In the genomic region with DNA sequence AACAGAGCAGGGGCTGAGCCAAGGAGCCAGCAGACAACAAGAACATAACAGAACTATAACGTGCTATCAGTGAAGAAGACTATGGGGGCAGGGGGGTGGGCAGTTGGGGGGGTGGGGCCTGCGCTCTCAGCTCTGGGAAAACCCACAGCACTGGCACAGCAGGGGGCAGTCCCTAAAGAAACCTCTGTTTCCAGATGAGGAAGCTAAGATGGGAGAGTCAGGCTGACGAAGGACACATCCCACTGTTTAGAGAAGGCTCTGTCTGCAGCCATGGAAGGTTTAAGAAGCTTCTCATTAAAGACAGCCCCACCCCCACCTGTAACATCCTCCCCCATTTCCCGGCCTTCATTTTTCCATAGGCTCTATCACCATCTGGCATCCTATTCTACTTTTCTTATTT, we compare ENCODE assay signal across 19 cellular contexts.
"Had no signal": no experiment of that assay in that cellular context is flagged by ENCODE, and none has a peak within 500 bp of the region (broad histone marks: within the 10 kb centered on the region; RNA-seq: fewer than 3 reads in every experiment).

No MANE protein-coding gene starts in this region.

- DNase-seq: activated CD4-positive, alpha-beta memory T cell treated with anti-CD3 and anti-CD28 coated beads, Interleukin-2, amount 10 ng/mL, durations not matched to agents 7 days and 5 days; activated CD4-positive, alpha-beta T cell treated with anti-CD3 and anti-CD28 coated beads, Interleukin-2, amount 10 ng/mL, durations not matched to agents 24 days and 14 days; activated effector memory CD4-positive, alpha-beta T cell treated with anti-CD3 and anti-CD28 coated beads, Interleukin-2, amount 50 U/mL, for 16 hours; activated naive CD4-positive, alpha-beta T cell treated with anti-CD3 and anti-CD28 coated beads, Interleukin-2, amount 50 U/mL, for 16 hours; activated T-cell treated with anti-CD3 and anti-CD28 coated beads, Interleukin-2, amount 50 U/mL, for 72 hours; aorta; effector CD4-positive, alpha-beta T cell; foreskin fibroblast; heart right ventricle; lower lobe of right lung; naive B cell; stimulated activated CD4-positive, alpha-beta T cell treated with anti-CD3 and anti-CD28 coated beads, Interleukin-4, amount 100 ng/mL, for 1 hour; stimulated activated naive CD4-positive, alpha-beta T cell treated with Interleukin-2 at 50 U/mL for 16 hours; tibial artery had no signal

- H3K27ac Mint-ChIP-seq: activated CD4-positive, alpha-beta memory T cell treated with anti-CD3 and anti-CD28 coated beads, Interleukin-2, amount 10 ng/mL, durations not matched to agents 7 days and 5 days; activated CD4-positive, alpha-beta T cell treated with anti-CD3 and anti-CD28 coated beads, Interleukin-2, amount 10 ng/mL, durations not matched to agents 24 days and 14 days; activated T-cell treated with anti-CD3 and anti-CD28 coated beads, Interleukin-2, amount 50 U/mL, for 72 hours; brain; dendritic cell treated with granulocyte-macrophage colony-stimulating factor and Interleukin-4, amounts not matched to agents 40 ng/mL and 50 ng/mL, for 4 days; T-helper 1 cell treated with Interleukin-12 subunit alpha and Interleukin-12 subunit beta and Interleukin-4 antibody, amounts not matched to agents 30 μg/mL and 1 μg/mL, for 36 hours had no signal

- ATAC-seq: activated CD4-positive, CD25-positive, alpha-beta regulatory T cell treated with anti-CD3 and anti-CD28 coated beads, Interleukin-2, amount 50 U/mL, for 24 hours; activated T-cell treated with anti-CD3 and anti-CD28 coated beads, Interleukin-2, amount 50 U/mL, for 72 hours; heart right ventricle had no signal

- H3K9me3 Mint-ChIP-seq: activated CD4-positive, alpha-beta memory T cell treated with anti-CD3 and anti-CD28 coated beads, Interleukin-2, amount 10 ng/mL, durations not matched to agents 7 days and 5 days; activated T-cell treated with anti-CD3 and anti-CD28 coated beads, Interleukin-2, amount 50 U/mL, for 72 hours; brain; dendritic cell treated with granulocyte-macrophage colony-stimulating factor and Interleukin-4, amounts not matched to agents 40 ng/mL and 50 ng/mL, for 4 days; neural crest cell had no signal

- H3K27me3 Mint-ChIP-seq: activated CD4-positive, alpha-beta memory T cell treated with anti-CD3 and anti-CD28 coated beads, Interleukin-2, amount 10 ng/mL, durations not matched to agents 7 days and 5 days; activated CD4-positive, alpha-beta T cell treated with anti-CD3 and anti-CD28 coated beads, Interleukin-2, amount 10 ng/mL, durations not matched to agents 24 days and 14 days; brain had no signal

- H3K9me3 ChIP-seq: lower lobe of right lung, tibial artery had no signal

- H3K4me3 ChIP-seq: heart right ventricle, lower lobe of right lung, tibial artery had no signal

- H3K27me3 ChIP-seq: tibial artery had no signal

- H3K36me3 ChIP-seq: heart right ventricle, lower lobe of right lung, tibial artery had no signal

- H3K4me1 Mint-ChIP-seq: brain had no signal

- H3K27ac ChIP-seq: tibial artery had no signal

- H3K4me3 Mint-ChIP-seq: activated CD4-positive, alpha-beta memory T cell treated with anti-CD3 and anti-CD28 coated beads, Interleukin-2, amount 10 ng/mL, durations not matched to agents 7 days and 5 days; activated CD4-positive, alpha-beta T cell treated with anti-CD3 and anti-CD28 coated beads, Interleukin-2, amount 10 ng/mL, durations not matched to agents 24 days and 14 days; activated T-cell treated with anti-CD3 and anti-CD28 coated beads, Interleukin-2, amount 50 U/mL, for 72 hours; brain; dendritic cell treated with granulocyte-macrophage colony-stimulating factor and Interleukin-4, amounts not matched to agents 40 ng/mL and 50 ng/mL, for 4 days; naive B cell; neural crest cell; T-helper 1 cell treated with Interleukin-12 subunit alpha and Interleukin-12 subunit beta and Interleukin-4 antibody, amounts not matched to agents 30 μg/mL and 1 μg/mL, for 36 hours had no signal

- H3K36me3 Mint-ChIP-seq: brain had no signal
